ENCODE assay signal across 8 cellular contexts in the genomic region with DNA sequence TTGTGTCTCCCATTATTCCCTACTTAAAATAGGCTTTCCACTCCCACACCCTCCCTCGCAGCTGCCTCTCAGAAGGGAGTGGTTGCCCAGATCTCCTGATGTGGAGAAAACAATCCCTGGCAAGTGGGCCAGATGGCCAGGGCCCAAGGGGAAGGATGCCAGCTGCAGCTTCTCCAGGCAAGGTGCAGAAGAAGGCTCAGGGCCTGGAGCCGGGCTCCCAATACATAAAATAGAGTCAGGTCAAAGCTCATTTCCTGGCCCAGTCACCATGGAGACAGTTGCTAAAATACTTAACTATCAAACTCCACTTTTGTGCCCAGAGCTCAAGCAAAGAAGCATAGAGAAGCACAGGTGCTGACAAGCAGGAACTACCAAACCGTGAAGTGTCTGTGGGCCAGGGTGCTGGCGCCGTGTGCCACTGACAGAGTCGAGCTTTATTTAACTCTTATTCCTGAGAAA. TPM values are rescaled to one million over a fixed set of nuclear protein-coding genes. Genes with fewer than 3 reads are reported as not detected.
DNase-seq lines count a peak whose midpoint lies in the region; ATAC-seq and TF ChIP-seq lines count a peak whose summit lies in the region.

No MANE protein-coding gene starts in this region.

- TF ChIP-seq CTCF in VCaP (conservative IDR thresholded peaks at IDR 0.05) (no peak), PC-9 (conservative IDR thresholded peaks at IDR 0.05) (no peak)

- H3K4me3 Mint-ChIP-seq in naive thymus-derived CD8-positive, alpha-beta T cell: no peak overlapping the region

- no peaks in the 10 kb centered on the region for H3K9me3 ChIP-seq in PC-9 (ENCODE audit: insufficient read depth, low read depth)

- no peaks in the 10 kb centered on the region for H3K4me1 ChIP-seq in PC-9 (replicated peaks; ENCODE audit: insufficient read depth)

- DNase-seq in KG1 (lab: John Stamatoyannopoulos, UW): peak; percentile 31
- peak; percentile 72 for DNase-seq in left kidney (ENCODE audit: low read depth, low spot score)
- DNase-seq in naive thymus-derived CD8-positive, alpha-beta T cell: no peak
- no peak for DNase-seq in PC-9

- H3K36me3 ChIP-seq in PC-9 (ENCODE audit: low read depth): no peaks in the 10 kb centered on the region

- H3K9me2 ChIP-seq in PC-9 (ENCODE audit: insufficient read depth): no peaks in the 10 kb centered on the region

- H3K27me3 ChIP-seq in PC-9 (ENCODE audit: insufficient read depth, low read depth): no peaks in the 10 kb centered on the region

- H3K4me2 ChIP-seq in PC-9: no peak overlapping the region

- no peak overlapping the region for H3K4me3 ChIP-seq in PC-9

- no peaks in the 10 kb centered on the region for H3F3A ChIP-seq in PC-9 (ENCODE audit: insufficient read depth, low read depth)

- H3K27me3 Mint-ChIP-seq in naive thymus-derived CD8-positive, alpha-beta T cell: peaks cover 0 to 21% (median 9%) of the 10 kb centered on the region in 5 donors

- H3K27ac ChIP-seq in VCaP (peak overlapping the region; percentile 59), PC-9 (no peak overlapping the region)

- H3K79me2 ChIP-seq in PC-9 (ENCODE audit: low read depth): no peaks in the 10 kb centered on the region

- H3K36me3 Mint-ChIP-seq in naive thymus-derived CD8-positive, alpha-beta T cell: peaks cover 0 to 9% (median 7%) of the 10 kb centered on the region in 3 donors

- CTCF ChIA-PET in PC-9 (lab: Charles Lee): interaction anchor here (1.1 kb wide), 1 partner anchor 45 kb away, joined by 5 read pairs; no protein-coding TSS in a partner anchor

- no TSS peak for BruUV-seq in PC-9 (replicated peaks; lab: Mats Ljungman, UMichigan)

- H3K4me1 Mint-ChIP-seq in naive thymus-derived CD8-positive, alpha-beta T cell: peaks cover 0 to 9% (median 3%) of the 10 kb centered on the region in 4 donors

- POLR2A ChIA-PET in naive thymus-derived CD8-positive, alpha-beta T cell (lab: Charles Lee): no interaction called here
- POLR2A ChIA-PET in PC-9 (lab: Charles Lee; ENCODE audit: unreplicated experiment): no interaction called here

- peak overlapping the region in 3 of 10 donors; percentile 15 to 65 (median 31) for H3K27ac Mint-ChIP-seq in naive thymus-derived CD8-positive, alpha-beta T cell

- ATAC-seq in GM18909 (IDR thresholded peaks at IDR 0.05; ENCODE audit: poor library complexity, unreplicated experiment) (peak; percentile 71), GM18873 (IDR thresholded peaks at IDR 0.05; ENCODE audit: low FRiP score, unreplicated experiment) (no peak), HG03045 (IDR thresholded peaks at IDR 0.05; ENCODE audit: unreplicated experiment) (no peak)
- no peak for ATAC-seq in naive thymus-derived CD8-positive, alpha-beta T cell

- intact Hi-C loops in PC-9 (cut with micrococcal nuclease; ENCODE audit: unreplicated experiment): no loop called here

- H4K20me1 ChIP-seq in PC-9 (ENCODE audit: insufficient read depth): no peaks in the 10 kb centered on the region

- H3K9me3 Mint-ChIP-seq in naive thymus-derived CD8-positive, alpha-beta T cell: peaks cover 0 to 7% (median 0%) of the 10 kb centered on the region in 9 donors

- H2AFZ ChIP-seq in PC-9: no peak overlapping the region

RNA-seq across cellular contexts. Expression of gene ITPR2, which starts 45.7 kb away (rescaled TPM):
- total RNA-seq in naive thymus-derived CD8-positive, alpha-beta T cell: 10 to 100 TPM; 37.9 to 45.9 TPM
- 1 to 10 TPM; 4.6 to 9.6 (median 8.3) TPM for polyA plus RNA-seq in naive thymus-derived CD8-positive, alpha-beta T cell
- 16.2 and 26.0 TPM in 2 replicates for total RNA-seq in PC-9 (2021)

RNA-seq across cellular contexts. Expression of gene INTS13, which starts 59.1 kb away (rescaled TPM):
- 10 to 100 TPM; 18.3 to 19.5 TPM for total RNA-seq in naive thymus-derived CD8-positive, alpha-beta T cell
- 10 to 100 TPM; 13.3 to 26.2 (median 16.1) TPM for polyA plus RNA-seq in naive thymus-derived CD8-positive, alpha-beta T cell
- 34.4 and 40.8 TPM in 2 replicates for total RNA-seq in PC-9 (2021)

RNA-seq across cellular contexts. Expression of gene FGFR1OP2, which starts 59.6 kb away (rescaled TPM):
- total RNA-seq in naive thymus-derived CD8-positive, alpha-beta T cell: 10 to 100 TPM; 74.4 to 74.9 TPM
- 10 to 100 TPM; 77.0 to 91.8 (median 81.4) TPM for polyA plus RNA-seq in naive thymus-derived CD8-positive, alpha-beta T cell
- 38.8 and 45.7 TPM in 2 replicates for total RNA-seq in PC-9 (2021)

Comparison
In these comparisons a context has a peak if more than half of its experiments do, and no peak if none do; other contexts are left out.
1. DNase-seq: peak in KG1 (single experiment) and left kidney (single experiment); none in naive thymus-derived CD8-positive, alpha-beta T cell (0 of 10) and PC-9 (0 of 2).